2 cellular contexts compared by ENCODE assay signal in the genomic region with DNA sequence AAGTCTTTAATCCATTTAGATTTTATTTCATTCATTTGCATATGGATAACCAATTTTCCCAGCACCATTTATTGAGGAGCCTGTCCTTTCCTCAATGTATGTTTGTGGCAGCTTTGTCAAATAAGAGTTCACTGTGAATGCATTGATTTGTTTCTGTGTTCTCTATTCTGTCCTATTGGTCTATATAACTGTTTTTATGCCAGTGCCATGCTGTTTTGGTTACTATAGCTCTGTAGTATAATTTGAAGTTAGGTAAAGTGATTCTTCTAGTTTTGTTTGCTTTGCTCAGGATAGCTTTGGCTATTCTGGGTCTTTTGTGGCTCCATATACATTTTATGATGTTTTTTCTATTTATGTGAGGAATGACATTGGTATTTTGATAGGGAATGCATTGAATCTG.
TF ChIP-seq lines count a peak whose summit lies in the region.

No MANE protein-coding gene starts in this region.

TF ChIP-seq in HEK293, 187 proteins besides CTCF, POLR2A, EP300 and RAD21:
- TF ChIP-seq, protein P1, sequence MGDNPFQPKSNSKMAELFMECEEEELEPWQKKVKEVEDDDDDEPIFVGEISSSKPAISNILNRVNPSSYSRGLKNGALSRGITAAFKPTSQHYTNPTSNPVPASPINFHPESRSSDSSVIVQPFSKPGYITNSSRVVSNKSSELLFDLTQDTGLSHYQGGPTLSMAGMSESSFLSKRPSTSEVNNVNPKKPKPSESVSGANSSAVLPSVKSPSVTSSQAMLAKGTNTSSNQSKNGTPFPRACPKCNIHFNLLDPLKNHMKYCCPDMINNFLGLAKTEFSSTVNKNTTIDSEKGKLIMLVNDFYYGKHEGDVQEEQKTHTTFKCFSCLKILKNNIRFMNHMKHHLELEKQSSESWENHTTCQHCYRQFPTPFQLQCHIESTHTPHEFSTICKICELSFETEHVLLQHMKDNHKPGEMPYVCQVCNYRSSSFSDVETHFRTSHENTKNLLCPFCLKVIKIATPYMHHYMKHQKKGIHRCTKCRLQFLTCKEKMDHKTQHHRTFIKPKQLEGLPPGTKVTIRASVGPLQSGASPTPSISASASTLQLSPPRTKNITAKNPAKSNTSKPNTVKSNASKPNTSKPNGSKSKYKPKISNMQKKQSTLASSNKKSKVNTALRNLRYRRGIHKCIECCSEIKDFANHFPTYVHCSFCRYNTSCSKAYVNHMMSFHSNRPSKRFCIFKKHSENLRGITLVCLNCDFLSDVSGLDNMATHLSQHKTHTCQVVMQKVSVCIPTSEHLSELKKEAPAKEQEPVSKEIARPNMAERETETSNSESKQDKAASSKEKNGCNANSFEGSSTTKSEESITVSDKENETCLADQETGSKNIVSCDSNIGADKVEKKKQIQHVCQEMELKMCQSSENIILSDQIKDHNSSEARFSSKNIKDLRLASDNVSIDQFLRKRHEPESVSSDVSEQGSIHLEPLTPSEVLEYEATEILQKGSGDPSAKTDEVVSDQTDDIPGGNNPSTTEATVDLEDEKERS (tag by site-specific recombination; IDR thresholded peaks at IDR 0.05), result 0 out of 2 replicates have a peak, but pooled peaks have one; percentile 70
- no peak for TF ChIP-seq HIC1 (tag by site-specific recombination; IDR thresholded peaks at IDR 0.05)
- peak; percentile 38 for TF ChIP-seq SETDB1 (IDR thresholded peaks at IDR 0.05; ENCODE audit: insufficient read length, low read length)

TF ChIP-seq in K562, 482 proteins besides CTCF, POLR2A, EP300 and RAD21 (continued from another document):
- TF ChIP-seq, protein P2, sequence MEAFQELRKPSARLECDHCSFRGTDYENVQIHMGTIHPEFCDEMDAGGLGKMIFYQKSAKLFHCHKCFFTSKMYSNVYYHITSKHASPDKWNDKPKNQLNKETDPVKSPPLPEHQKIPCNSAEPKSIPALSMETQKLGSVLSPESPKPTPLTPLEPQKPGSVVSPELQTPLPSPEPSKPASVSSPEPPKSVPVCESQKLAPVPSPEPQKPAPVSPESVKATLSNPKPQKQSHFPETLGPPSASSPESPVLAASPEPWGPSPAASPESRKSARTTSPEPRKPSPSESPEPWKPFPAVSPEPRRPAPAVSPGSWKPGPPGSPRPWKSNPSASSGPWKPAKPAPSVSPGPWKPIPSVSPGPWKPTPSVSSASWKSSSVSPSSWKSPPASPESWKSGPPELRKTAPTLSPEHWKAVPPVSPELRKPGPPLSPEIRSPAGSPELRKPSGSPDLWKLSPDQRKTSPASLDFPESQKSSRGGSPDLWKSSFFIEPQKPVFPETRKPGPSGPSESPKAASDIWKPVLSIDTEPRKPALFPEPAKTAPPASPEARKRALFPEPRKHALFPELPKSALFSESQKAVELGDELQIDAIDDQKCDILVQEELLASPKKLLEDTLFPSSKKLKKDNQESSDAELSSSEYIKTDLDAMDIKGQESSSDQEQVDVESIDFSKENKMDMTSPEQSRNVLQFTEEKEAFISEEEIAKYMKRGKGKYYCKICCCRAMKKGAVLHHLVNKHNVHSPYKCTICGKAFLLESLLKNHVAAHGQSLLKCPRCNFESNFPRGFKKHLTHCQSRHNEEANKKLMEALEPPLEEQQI (IDR thresholded peaks at IDR 0.05), result 0 out of 2 replicates have a peak, but pooled peaks have one; percentile 51
